9 cellular contexts compared by ENCODE assay signal in genomic region chr19:38718747-38719543, GRCh38. TPM values are rescaled to one million over a fixed set of nuclear protein-coding genes. Genes with fewer than 3 reads are reported as not detected.
DNase-seq lines count a peak whose midpoint lies in the region; ATAC-seq, FAIRE-seq and TF ChIP-seq lines count a peak whose summit lies in the region.
"Had no signal": no experiment of that assay in that cellular context is flagged by ENCODE, and none has a peak within 500 bp of the region (broad histone marks: within the 10 kb centered on the region; RNA-seq: fewer than 3 reads in every experiment).

No MANE protein-coding gene starts in this region.

- H3K4me3 ChIP-seq in foreskin fibroblast (ENCODE audit: low read depth in 1 of 2, low read length in 2 of 2): no peak overlapping the region

- no peak for FAIRE-seq in D721Med (lab: Jason Lieb, UNC)

- DNase-seq in Ammon's horn (ENCODE audit: low spot score) (peak; percentile 84), foreskin fibroblast (peak in 1 of 2 donors; percentile 73), omental fat pad (ENCODE audit: low spot score) (no peak), T-helper 2 cell (no peak), D721Med (ENCODE audit: insufficient read length, low spot score) (no peak), GM13976 (ENCODE audit: low spot score) (no peak)
- no peak for DNase-seq in activated effector memory CD4-positive, alpha-beta T cell treated with Interleukin-2 at 50 U/mL for 16 hours
- DNase-seq: activated gamma-delta T cell had no signal

- ATAC-seq in SK-N-SH treated with all-trans-retinoic acid at 6 μM for 48 hours (peak; percentile 45), omental fat pad (ENCODE audit: low FRiP score) (peak; percentile 20)

- TF ChIP-seq CTCF in foreskin fibroblast (IDR thresholded peaks at IDR 0.05; ENCODE audit: low read depth, low read length): peak; percentile 56
- TF ChIP-seq CTCF in omental fat pad (IDR thresholded peaks at IDR 0.05): no peak
- no peak for TF ChIP-seq CTCF in D721Med (IDR thresholded peaks at IDR 0.05; ENCODE audit: insufficient read depth, missing control alignments)
- no peak for TF ChIP-seq CTCF in GM13976 (IDR thresholded peaks at IDR 0.05; ENCODE audit: borderline replicate concordance, control extremely low read depth, extremely low read depth, insufficient read depth, missing control alignments)

- in situ Hi-C loops in GM13976 (cut with MboI; ENCODE audit: low sequenced_read_pairs, unreplicated experiment): no loop called here

TF ChIP-seq in SK-N-SH treated with all-trans-retinoic acid at 6 μM for 48 hours, 23 proteins besides CTCF, POLR2A, EP300 and RAD21:
- no peak for TF ChIP-seq PATZ1 (CRISPR knock-in tag; IDR thresholded peaks at IDR 0.05; ENCODE audit: borderline replicate concordance)
- TF ChIP-seq CREB5 (CRISPR knock-in tag; IDR thresholded peaks at IDR 0.05; ENCODE audit: low read depth): no peak
- TF ChIP-seq TCF4 (CRISPR knock-in tag; IDR thresholded peaks at IDR 0.05; ENCODE audit: borderline replicate concordance): no peak
- TF ChIP-seq ZFP30 (CRISPR knock-in tag; IDR thresholded peaks at IDR 0.05): no peak
- TF ChIP-seq SNAI2 (CRISPR knock-in tag; IDR thresholded peaks at IDR 0.05): no peak
- no peak for TF ChIP-seq BACH2 (CRISPR knock-in tag; IDR thresholded peaks at IDR 0.05; ENCODE audit: borderline replicate concordance)
TF ChIP-seq in SK-N-SH treated with all-trans-retinoic acid at 6 μM for 48 hours: peak in this region for 0.

RNA-seq across cellular contexts. Expression of gene CAPN12, which starts 25.3 kb away (rescaled TPM):
- total RNA-seq in omental fat pad: 1 to 10 TPM; 1.0 to 2.5 (median 1.4) TPM

RNA-seq across cellular contexts. Expression of gene LGALS7, which starts 54.4 kb away (rescaled TPM):
- total RNA-seq in omental fat pad: not detected
